Comparison of ENCODE assay signal across 15 cellular contexts in genomic region chr4:125352521-125352920, GRCh38. TPM values are rescaled to one million over a fixed set of nuclear protein-coding genes. Genes with fewer than 3 reads are reported as not detected.
DNase-seq lines count a peak whose midpoint lies in the region; ATAC-seq and TF ChIP-seq lines count a peak whose summit lies in the region.
"Had no signal": no experiment of that assay in that cellular context is flagged by ENCODE, and none has a peak within 500 bp of the region (broad histone marks: within the 10 kb centered on the region; RNA-seq: fewer than 3 reads in every experiment).

No MANE protein-coding gene starts in this region.

- H3K4me3 Mint-ChIP-seq in WTC11, result no peak overlapping the region

- H3K36me3 ChIP-seq in thyroid gland, result no peaks in the 10 kb centered on the region
- H3K36me3 ChIP-seq: BLaER1 treated with 17β-estradiol and CSF1 and Interleukin-3, amounts not matched to agents 10 nM and 100 nM; MG63; SJSA1 had no signal

- TF ChIP-seq POLR2A in thyroid gland (IDR thresholded peaks at IDR 0.05), result no peak

- intact Hi-C loops in thyroid gland (cut with DNase I), result no loop called here

- peak overlapping the region; percentile 4; the same call in 1 of the 2 replicates for H3K27ac Mint-ChIP-seq in WTC11
- no peak overlapping the region for H3K27ac Mint-ChIP-seq in activated naive CD4-positive, alpha-beta T cell treated with anti-CD3 and anti-CD28 coated beads, Interleukin-2, amount 50 U/mL, for 72 hours

- no peak for ATAC-seq in WTC11
- no peak for ATAC-seq in activated naive CD4-positive, alpha-beta T cell treated with anti-CD3 and anti-CD28 coated beads, Interleukin-2, amount 50 U/mL, for 72 hours
- ATAC-seq: HepG2 had no signal

- peak overlapping the region; percentile 16 for H3K27ac ChIP-seq in layer of hippocampus (ENCODE audit: low read depth, low read length)
- H3K27ac ChIP-seq in temporal lobe (ENCODE audit: low read depth, low read length), result peak overlapping the region; percentile 64
- H3K27ac ChIP-seq in thyroid gland, result no peak overlapping the region
- H3K27ac ChIP-seq: BLaER1 treated with 17β-estradiol and CSF1 and Interleukin-3, amounts not matched to agents 10 nM and 100 nM; SJSA1 had no signal

- no peaks in the 10 kb centered on the region for H3K27me3 ChIP-seq in layer of hippocampus (ENCODE audit: control insufficient read depth, insufficient read depth, low read length)
- no peaks in the 10 kb centered on the region for H3K27me3 ChIP-seq in thyroid gland
- H3K27me3 ChIP-seq: BLaER1 treated with 17β-estradiol and CSF1 and Interleukin-3, amounts not matched to agents 10 nM and 100 nM; MG63; SJSA1 had no signal

- 90 to 95% methylated on average over 1 of the region's 1 CpG for WGBS in thyroid gland, 2 donors

- no peak overlapping the region for H3K4me3 ChIP-seq in thyroid gland (replicated peaks in 1 of 3)
- H3K4me3 ChIP-seq: BLaER1 treated with 17β-estradiol and CSF1 and Interleukin-3, amounts not matched to agents 10 nM and 100 nM; MG63; SJSA1 had no signal

- no peaks in the 10 kb centered on the region for H3K27me3 Mint-ChIP-seq in WTC11 (ENCODE audit: low read depth)

- POLR2A ChIA-PET in WTC11 (lab: Charles Lee), result no interaction called here

- no peaks in the 10 kb centered on the region for H3K4me1 ChIP-seq in thyroid gland
- H3K4me1 ChIP-seq: SJSA1 had no signal

- CTCF ChIA-PET in WTC11 (lab: Charles Lee), result no interaction called here

- H3K36me3 Mint-ChIP-seq in WTC11, result no peaks in the 10 kb centered on the region
- H3K36me3 Mint-ChIP-seq in activated naive CD4-positive, alpha-beta T cell treated with anti-CD3 and anti-CD28 coated beads, Interleukin-2, amount 50 U/mL, for 72 hours, result no peaks in the 10 kb centered on the region

- H3K9me3 ChIP-seq in thyroid gland, result no peaks in the 10 kb centered on the region
- H3K9me3 ChIP-seq: BLaER1 treated with 17β-estradiol and CSF1 and Interleukin-3, amounts not matched to agents 10 nM and 100 nM; MG63; SJSA1 had no signal

- peaks cover 33% of the 10 kb centered on the region for H3K4me1 Mint-ChIP-seq in WTC11

- no peak for TF ChIP-seq CTCF in WTC11 (IDR thresholded peaks at IDR 0.05)
- no peak for TF ChIP-seq CTCF in thyroid gland (IDR thresholded peaks at IDR 0.05)

- H3K9me3 Mint-ChIP-seq in WTC11, result no peaks in the 10 kb centered on the region
- no peaks in the 10 kb centered on the region for H3K9me3 Mint-ChIP-seq in activated naive CD4-positive, alpha-beta T cell treated with anti-CD3 and anti-CD28 coated beads, Interleukin-2, amount 50 U/mL, for 72 hours

- peak; percentile 17 for DNase-seq in OCI-M1 (lab: John Stamatoyannopoulos, UW)
- DNase-seq in WTC11 (ENCODE audit: low spot score), result no peak
- DNase-seq in germinal center (ENCODE audit: low spot score), result no peak
- DNase-seq in thyroid gland, result no peak
- no peak for DNase-seq in activated naive CD4-positive, alpha-beta T cell treated with anti-CD3 and anti-CD28 coated beads, Interleukin-2, amount 50 U/mL, for 72 hours (ENCODE audit: low spot score in 2 of 2)
- DNase-seq: DMS 273 treated with DMSO at 0.1 percent for 48 hours, MG63, NCI-H1092 treated with DMSO at 0.1 percent for 48 hours, NCI-H1694 treated with DMSO at 0.1 percent for 48 hours, NCI-H82 had no signal

TF ChIP-seq in WTC11, 78 proteins besides CTCF, POLR2A, EP300 and RAD21:
- TF ChIP-seq TP53 (CRISPR knock-in tag; IDR thresholded peaks at IDR 0.05) (no peak), ZNF532 (CRISPR knock-in tag; IDR thresholded peaks at IDR 0.05; ENCODE audit: borderline replicate concordance) (no peak), GTF2I (CRISPR knock-in tag; conservative IDR thresholded peaks at IDR 0.05) (no peak), ZNF416 (CRISPR knock-in tag; IDR thresholded peaks at IDR 0.05) (no peak), ZBTB21 (CRISPR knock-in tag; IDR thresholded peaks at IDR 0.05; ENCODE audit: borderline replicate concordance) (no peak), ATF3 (CRISPR knock-in tag; conservative IDR thresholded peaks at IDR 0.05) (no peak), TEAD1 (CRISPR knock-in tag; IDR thresholded peaks at IDR 0.05) (no peak), HMGA2 (CRISPR knock-in tag; IDR thresholded peaks at IDR 0.05) (no peak), NR2C2 (CRISPR knock-in tag; IDR thresholded peaks at IDR 0.05) (no peak), IRF2 (CRISPR knock-in tag; IDR thresholded peaks at IDR 0.05; ENCODE audit: borderline replicate concordance, low read depth) (no peak)

RNA-seq across cellular contexts. Expression of gene FAT4, which starts 37.8 kb away (rescaled TPM):
- 6.6 to 10.5 TPM (median 6.8 TPM) in 3 replicates for total RNA-seq in WTC11 (2021)
- total RNA-seq in temporal lobe, result 147 TPM
- 10 to 100 TPM; 29.3 to 49.8 (median 40.2) TPM for total RNA-seq in thyroid gland
- total RNA-seq in activated naive CD4-positive, alpha-beta T cell treated with anti-CD3 and anti-CD28 coated beads, Interleukin-2, amount 50 U/mL, for 72 hours, result not detected

Comparison
In these comparisons a context has a peak if more than half of its experiments do, and no peak if none do; other contexts are left out.
1. H3K27ac ChIP-seq: peak in layer of hippocampus (single experiment) and temporal lobe (single experiment); none in thyroid gland (0 of 3).